In the genomic region with DNA sequence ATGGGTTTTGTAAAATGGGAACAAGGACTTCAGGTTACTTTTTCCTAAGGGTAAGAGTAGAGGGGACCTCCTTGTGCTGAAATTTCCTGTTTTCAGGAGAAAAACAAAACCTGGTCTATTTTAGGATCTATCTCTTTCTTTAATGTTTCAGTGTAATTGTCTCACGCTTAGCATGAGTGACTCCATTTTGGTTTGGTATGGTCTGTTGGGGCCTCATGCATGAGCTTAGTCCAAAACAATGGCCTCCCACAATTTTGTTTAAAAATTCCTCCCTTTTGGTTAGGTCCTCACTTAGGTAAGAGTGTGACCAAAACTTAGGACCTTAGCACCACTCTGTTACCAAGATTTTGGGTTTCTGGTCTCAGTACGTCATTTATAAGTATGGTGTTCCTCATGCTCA, we compare ENCODE assay signal across 1 cellular context.
A peak's percentile ranks its signal among the peaks of the same experiment; 100 is the strongest.
TF ChIP-seq lines count a peak whose summit lies in the region.

No MANE protein-coding gene starts in this region.

TF ChIP-seq in K562, 482 proteins besides CTCF, POLR2A, EP300 and RAD21 (continued from another document):
- TF ChIP-seq, protein P1, sequence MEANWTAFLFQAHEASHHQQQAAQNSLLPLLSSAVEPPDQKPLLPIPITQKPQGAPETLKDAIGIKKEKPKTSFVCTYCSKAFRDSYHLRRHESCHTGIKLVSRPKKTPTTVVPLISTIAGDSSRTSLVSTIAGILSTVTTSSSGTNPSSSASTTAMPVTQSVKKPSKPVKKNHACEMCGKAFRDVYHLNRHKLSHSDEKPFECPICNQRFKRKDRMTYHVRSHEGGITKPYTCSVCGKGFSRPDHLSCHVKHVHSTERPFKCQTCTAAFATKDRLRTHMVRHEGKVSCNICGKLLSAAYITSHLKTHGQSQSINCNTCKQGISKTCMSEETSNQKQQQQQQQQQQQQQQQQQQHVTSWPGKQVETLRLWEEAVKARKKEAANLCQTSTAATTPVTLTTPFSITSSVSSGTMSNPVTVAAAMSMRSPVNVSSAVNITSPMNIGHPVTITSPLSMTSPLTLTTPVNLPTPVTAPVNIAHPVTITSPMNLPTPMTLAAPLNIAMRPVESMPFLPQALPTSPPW (CRISPR knock-in tag; IDR thresholded peaks at IDR 0.05), result no peak
- TF ChIP-seq ZFX (CRISPR knock-in tag; IDR thresholded peaks at IDR 0.05) (no peak), DIDO1 (tag; IDR thresholded peaks at IDR 0.05; ENCODE audit: low read depth) (no peak), DMBX1 (CRISPR knock-in tag; IDR thresholded peaks at IDR 0.05; ENCODE audit: borderline replicate concordance) (peak; percentile 84), MAFK (IDR thresholded peaks at IDR 0.05; ENCODE audit: low read length) (no peak), NR3C1 (CRISPR knock-in tag; IDR thresholded peaks at IDR 0.05) (no peak), ZNF41 (CRISPR knock-in tag; conservative IDR thresholded peaks at IDR 0.05) (peak; percentile 66)
- TF ChIP-seq, protein P2, sequence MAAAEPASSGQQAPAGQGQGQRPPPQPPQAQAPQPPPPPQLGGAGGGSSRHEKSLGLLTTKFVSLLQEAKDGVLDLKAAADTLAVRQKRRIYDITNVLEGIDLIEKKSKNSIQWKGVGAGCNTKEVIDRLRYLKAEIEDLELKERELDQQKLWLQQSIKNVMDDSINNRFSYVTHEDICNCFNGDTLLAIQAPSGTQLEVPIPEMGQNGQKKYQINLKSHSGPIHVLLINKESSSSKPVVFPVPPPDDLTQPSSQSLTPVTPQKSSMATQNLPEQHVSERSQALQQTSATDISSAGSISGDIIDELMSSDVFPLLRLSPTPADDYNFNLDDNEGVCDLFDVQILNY (CRISPR knock-in tag; IDR thresholded peaks at IDR 0.05), result no peak
- TF ChIP-seq, protein P3, sequence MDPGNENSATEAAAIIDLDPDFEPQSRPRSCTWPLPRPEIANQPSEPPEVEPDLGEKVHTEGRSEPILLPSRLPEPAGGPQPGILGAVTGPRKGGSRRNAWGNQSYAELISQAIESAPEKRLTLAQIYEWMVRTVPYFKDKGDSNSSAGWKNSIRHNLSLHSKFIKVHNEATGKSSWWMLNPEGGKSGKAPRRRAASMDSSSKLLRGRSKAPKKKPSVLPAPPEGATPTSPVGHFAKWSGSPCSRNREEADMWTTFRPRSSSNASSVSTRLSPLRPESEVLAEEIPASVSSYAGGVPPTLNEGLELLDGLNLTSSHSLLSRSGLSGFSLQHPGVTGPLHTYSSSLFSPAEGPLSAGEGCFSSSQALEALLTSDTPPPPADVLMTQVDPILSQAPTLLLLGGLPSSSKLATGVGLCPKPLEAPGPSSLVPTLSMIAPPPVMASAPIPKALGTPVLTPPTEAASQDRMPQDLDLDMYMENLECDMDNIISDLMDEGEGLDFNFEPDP (CRISPR knock-in tag; IDR thresholded peaks at IDR 0.05), result no peak
